ENCODE assay signal across 9 cellular contexts in genomic region chr7:55132890-55133551, GRCh38.
DNase-seq lines count a peak whose midpoint lies in the region; ATAC-seq and TF ChIP-seq lines count a peak whose summit lies in the region.
"Had no signal": no experiment of that assay in that cellular context is flagged by ENCODE, and none has a peak within 500 bp of the region (broad histone marks: within the 10 kb centered on the region; RNA-seq: fewer than 3 reads in every experiment).

No MANE protein-coding gene starts in this region.

- H3K27ac ChIP-seq in ACC112 (ENCODE audit: low read depth, low read length), result peak overlapping the region; percentile 99
- H3K27ac ChIP-seq in tibial artery, result peak overlapping the region; percentile 63 to 85

- H3K4me1 Mint-ChIP-seq in activated T-cell treated with anti-CD3 and anti-CD28 coated beads, Interleukin-2, amount 50 U/mL, for 4 hours (ENCODE audit: low read depth), result peaks cover 6% of the 10 kb centered on the region
- H3K4me1 Mint-ChIP-seq: central memory CD8-positive, alpha-beta T cell had no signal

- H2AFZ ChIP-seq in ACC112 (ENCODE audit: low read length, unreplicated experiment), result no peak overlapping the region

- H3K4me1 ChIP-seq in ACC112 (ENCODE audit: control insufficient read depth, insufficient read depth, low read length, unreplicated experiment) (peaks cover 67% of the 10 kb centered on the region), tibial artery (peaks cover 0 to 65% (median 58%) of the 10 kb centered on the region in 4 donors)

- DNase-seq in H4 (ENCODE audit: low spot score), result peak; percentile 99
- no peak for DNase-seq in activated T-cell treated with anti-CD3 and anti-CD28 coated beads, Interleukin-2, amount 50 U/mL, for 4 hours
- DNase-seq in kidney epithelial cell (ENCODE audit: low read depth), result peak; percentile 97
- DNase-seq in tibial artery, result peak; percentile 64 to 81
- DNase-seq in NOMO-1 (lab: John Stamatoyannopoulos, UW; ENCODE audit: unreplicated experiment in 2 of 2), result no peak
- no peak for DNase-seq in superior temporal gyrus (ENCODE audit: extremely low spot score)

- H3K27me3 ChIP-seq in ACC112 (ENCODE audit: insufficient read depth, low read length) (no peaks in the 10 kb centered on the region), kidney epithelial cell (ENCODE audit: control insufficient read depth, insufficient read depth, low read length) (no peaks in the 10 kb centered on the region), tibial artery (no peaks in the 10 kb centered on the region)

- H3K36me3 Mint-ChIP-seq in activated T-cell treated with anti-CD3 and anti-CD28 coated beads, Interleukin-2, amount 50 U/mL, for 4 hours (ENCODE audit: insufficient read depth), result no peaks in the 10 kb centered on the region

- intact Hi-C loops in tibial artery (cut with DNase I; ENCODE audit: low total_unique reads), result loop anchor here (5.0 kb wide), 1 partner anchor 116 kb away; the partner anchor contains the start of gene EGFR

- no peaks in the 10 kb centered on the region for H3K9me3 Mint-ChIP-seq in activated T-cell treated with anti-CD3 and anti-CD28 coated beads, Interleukin-2, amount 50 U/mL, for 4 hours
- H3K9me3 Mint-ChIP-seq: central memory CD8-positive, alpha-beta T cell had no signal

- H3K27me3 Mint-ChIP-seq in activated T-cell treated with anti-CD3 and anti-CD28 coated beads, Interleukin-2, amount 50 U/mL, for 4 hours (ENCODE audit: low read depth), result peaks cover 8% of the 10 kb centered on the region

- H3K36me3 ChIP-seq in ACC112 (ENCODE audit: insufficient read depth, low read length) (peaks cover 21% of the 10 kb centered on the region), kidney epithelial cell (ENCODE audit: control insufficient read depth, insufficient read depth, low read length) (no peaks in the 10 kb centered on the region), tibial artery (no peaks in the 10 kb centered on the region)

- peaks cover 64% of the 10 kb centered on the region for H3K79me2 ChIP-seq in ACC112 (ENCODE audit: control insufficient read depth, insufficient read depth, low read length, unreplicated experiment)

- no peak overlapping the region for H3K4me3 Mint-ChIP-seq in activated T-cell treated with anti-CD3 and anti-CD28 coated beads, Interleukin-2, amount 50 U/mL, for 4 hours
- H3K4me3 Mint-ChIP-seq: central memory CD8-positive, alpha-beta T cell had no signal

- no peak for TF ChIP-seq CTCF in kidney epithelial cell (IDR thresholded peaks at IDR 0.05; ENCODE audit: insufficient read depth, low read length, poor library complexity, severe bottlenecking)
- no peak for TF ChIP-seq CTCF in tibial artery (IDR thresholded peaks at IDR 0.05)

- peak; percentile 80 to 85 for ATAC-seq in activated T-cell treated with anti-CD3 and anti-CD28 coated beads, Interleukin-2, amount 50 U/mL, for 4 hours
- no peak for ATAC-seq in HG03175 (IDR thresholded peaks at IDR 0.05; ENCODE audit: unreplicated experiment)

- H3K4me3 ChIP-seq in ACC112 (ENCODE audit: low read depth, low read length), result peak overlapping the region; percentile 56
- no peak overlapping the region for H3K4me3 ChIP-seq in kidney epithelial cell (ENCODE audit: low read depth, low read length)
- H3K4me3 ChIP-seq in tibial artery, result no peak overlapping the region

- no peaks in the 10 kb centered on the region for H3K9me3 ChIP-seq in tibial artery

Comparison
In these comparisons a context has a peak if more than half of its experiments do, and no peak if none do; other contexts are left out.
1. DNase-seq: peak in H4 (single experiment), kidney epithelial cell (single experiment) and tibial artery (2 of 2); none in activated T-cell treated with anti-CD3 and anti-CD28 coated beads, Interleukin-2, amount 50 U/mL, for 4 hours (single experiment), NOMO-1 (0 of 2) and superior temporal gyrus (single experiment).